In genomic region chr1:201535046-201535777, GRCh38 we compare ENCODE assay signal across 10 cellular contexts. TPM values are rescaled to one million over a fixed set of nuclear protein-coding genes. Genes with fewer than 3 reads are reported as not detected.
DNase-seq lines count a peak whose midpoint lies in the region; ATAC-seq, FAIRE-seq and TF ChIP-seq lines count a peak whose summit lies in the region.
"Had no signal": no experiment of that assay in that cellular context is flagged by ENCODE, and none has a peak within 500 bp of the region (broad histone marks: within the 10 kb centered on the region; RNA-seq: fewer than 3 reads in every experiment).

No MANE protein-coding gene starts in this region.

- TF ChIP-seq POLR2A in GM12891 (IDR thresholded peaks at IDR 0.05; ENCODE audit: low read depth, low read length) (no peak), esophagus squamous epithelium (IDR thresholded peaks at IDR 0.05) (no peak)

- no peak for DNase-seq in GM12891 (ENCODE audit: insufficient read length, low spot score)
- DNase-seq in PC-3, result peak; percentile 37
- DNase-seq in esophagus squamous epithelium (lab: John Stamatoyannopoulos, UW), result no peak
- no peak for DNase-seq in NCI-H2196 (lab: John Stamatoyannopoulos, UW; ENCODE audit: unreplicated experiment)
- DNase-seq: effector CD8-positive, alpha-beta T cell; stimulated activated naive CD8-positive, alpha-beta T cell treated with anti-CD3 and anti-CD28 coated beads, Interleukin-15, Interleukin-2, amounts not matched to agents 100 U/mL and 50 U/mL, for 24 hours had no signal

- H3K4me3 ChIP-seq in PC-3 (ENCODE audit: low read length), result no peak overlapping the region
- H3K4me3 ChIP-seq in esophagus squamous epithelium, result no peak overlapping the region
- no peak overlapping the region for H3K4me3 ChIP-seq in skeletal muscle satellite cell (ENCODE audit: low read length)

- no peak overlapping the region for H3K9ac ChIP-seq in PC-3 (ENCODE audit: low read length)
- peak overlapping the region; percentile 24 for H3K9ac ChIP-seq in skeletal muscle satellite cell (ENCODE audit: low read depth, low read length)

- peak; percentile 9 for ATAC-seq in PC-3
- ATAC-seq in HG03442 (IDR thresholded peaks at IDR 0.05; ENCODE audit: unreplicated experiment), result no peak
- ATAC-seq in HG02938 (IDR thresholded peaks at IDR 0.05; ENCODE audit: unreplicated experiment), result no peak
- ATAC-seq in GM19328 (IDR thresholded peaks at IDR 0.05; ENCODE audit: unreplicated experiment), result no peak
- ATAC-seq: stimulated activated naive CD8-positive, alpha-beta T cell treated with anti-CD3 and anti-CD28 coated beads, Interleukin-15, Interleukin-2, amounts not matched to agents 100 U/mL and 50 U/mL, for 24 hours had no signal

- CTCF ChIA-PET in PC-3 (lab: Charles Lee), result interaction anchor here (0.5 to 0.7 kb wide), 2 partner anchors 23 to 295 kb away, joined by 3 to 11 read pairs; no protein-coding TSS in a partner anchor

- H3K4me1 ChIP-seq in PC-3 (ENCODE audit: insufficient read depth, low read length), result peaks cover 31% of the 10 kb centered on the region
- peaks cover 50 to 79% (median 57%) of the 10 kb centered on the region in 3 donors for H3K4me1 ChIP-seq in esophagus squamous epithelium
- peaks cover 58% of the 10 kb centered on the region for H3K4me1 ChIP-seq in skeletal muscle satellite cell (ENCODE audit: control insufficient read depth, insufficient read depth, low read length)

- POLR2A ChIA-PET in PC-3 (lab: Charles Lee; ENCODE audit: unreplicated experiment), result no interaction called here

- FAIRE-seq in GM12891 (lab: Jason Lieb, UNC), result no peak

- H3K27ac ChIP-seq in PC-3 (ENCODE audit: low read length) (no peak overlapping the region), esophagus squamous epithelium (peak overlapping the region; percentile 58 to 96 (median 85))

- no peak for TF ChIP-seq CTCF in PC-3 (conservative IDR thresholded peaks at IDR 0.05; ENCODE audit: low read depth, low read length)
- TF ChIP-seq CTCF in esophagus squamous epithelium (IDR thresholded peaks at IDR 0.05), result no peak

- intact Hi-C loops in PC-3 (cut with micrococcal nuclease) (no loop called here), esophagus squamous epithelium (cut with DNase I) (no loop called here)

- H2AFZ ChIP-seq in PC-3 (ENCODE audit: low read length), result no peak overlapping the region

- no peaks in the 10 kb centered on the region for H4K20me1 ChIP-seq in PC-3 (ENCODE audit: low read length)

- H3K9me3 ChIP-seq in PC-3 (ENCODE audit: low read length) (no peaks in the 10 kb centered on the region), esophagus squamous epithelium (no peaks in the 10 kb centered on the region), skeletal muscle satellite cell (replicated peaks; ENCODE audit: low read length) (no peaks in the 10 kb centered on the region)

- H3K36me3 ChIP-seq in PC-3 (ENCODE audit: low read depth, low read length), result no peaks in the 10 kb centered on the region
- no peaks in the 10 kb centered on the region for H3K36me3 ChIP-seq in esophagus squamous epithelium
- no peaks in the 10 kb centered on the region for H3K36me3 ChIP-seq in skeletal muscle satellite cell (ENCODE audit: insufficient read depth, low read length)

- H3K79me2 ChIP-seq in PC-3 (ENCODE audit: low read length), result no peaks in the 10 kb centered on the region

- BruUV-seq in PC-3 (replicated peaks; lab: Mats Ljungman, UMichigan), result no TSS peak

- WGBS in esophagus squamous epithelium, 2 donors, result 41 to 47% methylated on average over 5 to 6 of the region's 6 CpGs

- no peaks in the 10 kb centered on the region for H3K9me2 ChIP-seq in PC-3 (replicated peaks; ENCODE audit: low read length)

- H3K4me2 ChIP-seq in PC-3 (ENCODE audit: low read length) (0 out of 2 replicates have a peak overlapping the region, but pooled peaks have one; percentile 6), skeletal muscle satellite cell (ENCODE audit: low read length) (peak overlapping the region; percentile 62)

- H3K27me3 ChIP-seq in PC-3 (ENCODE audit: low read length) (no peaks in the 10 kb centered on the region), esophagus squamous epithelium (peaks cover 0 to 46% (median 6%) of the 10 kb centered on the region in 4 donors), skeletal muscle satellite cell (ENCODE audit: control insufficient read depth, insufficient read depth, low read length) (no peaks in the 10 kb centered on the region)

- no peaks in the 10 kb centered on the region for H3F3A ChIP-seq in PC-3 (ENCODE audit: low read length, unreplicated experiment)

TF ChIP-seq in GM12891, 5 proteins besides CTCF, POLR2A, EP300 and RAD21:
- TF ChIP-seq SPI1 (IDR thresholded peaks at IDR 0.05; ENCODE audit: low read depth, low read length) (peak; percentile 38; the same call in 1 of the 2 replicates), PAX5 (IDR thresholded peaks at IDR 0.05; ENCODE audit: insufficient read depth, low read length, severe bottlenecking) (no peak)

RNA-seq across cellular contexts. Expression of gene NAV1, which starts 3.7 kb away (rescaled TPM):
- 0.23 TPM for polyA plus RNA-seq in GM12891 (2012; ENCODE audit: low read depth, missing spikeins)
- 2.6 and 6.5 TPM in 2 replicates for total RNA-seq in PC-3 (2014; rRNA removed)
- total RNA-seq in esophagus squamous epithelium, result 10 to 100 TPM; 18.1 to 25.5 (median 21.0) TPM
- total RNA-seq in skeletal muscle satellite cell (2012; rRNA removed), result 43.9 and 60.7 TPM in 2 replicates

RNA-seq across cellular contexts. Expression of gene CSRP1, which starts 28.3 kb away (rescaled TPM):
- 21.0 TPM for polyA plus RNA-seq in GM12891 (2012; ENCODE audit: low read depth, missing spikeins)
- total RNA-seq in PC-3 (2014; rRNA removed) (147 and 189 TPM in 2 replicates), esophagus squamous epithelium (1,000 to 10,000 TPM in 1 of 4 donors, 100 to 1,000 TPM in 3; 243 to 1,044 (median 363) TPM)
- 169 and 175 TPM in 2 replicates for total RNA-seq in skeletal muscle satellite cell (2012; rRNA removed)
